Comparison of ENCODE assay signal across 1 cellular context in genomic region chr19:13020002-13020414, GRCh38.
A peak's percentile ranks its signal among the peaks of the same experiment; 100 is the strongest.
TF ChIP-seq lines count a peak whose summit lies in the region.

No MANE protein-coding gene starts in this region.

TF ChIP-seq in WTC11, 78 proteins besides CTCF, POLR2A, EP300 and RAD21 (continued from another document):
- TF ChIP-seq, protein P1, sequence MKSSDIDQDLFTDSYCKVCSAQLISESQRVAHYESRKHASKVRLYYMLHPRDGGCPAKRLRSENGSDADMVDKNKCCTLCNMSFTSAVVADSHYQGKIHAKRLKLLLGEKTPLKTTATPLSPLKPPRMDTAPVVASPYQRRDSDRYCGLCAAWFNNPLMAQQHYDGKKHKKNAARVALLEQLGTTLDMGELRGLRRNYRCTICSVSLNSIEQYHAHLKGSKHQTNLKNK (CRISPR knock-in tag; IDR thresholded peaks at IDR 0.05), result no peak
- TF ChIP-seq E2F1 (CRISPR knock-in tag; IDR thresholded peaks at IDR 0.05) (no peak), HMGA2 (CRISPR knock-in tag; IDR thresholded peaks at IDR 0.05) (no peak), ZNF138 (CRISPR knock-in tag; conservative IDR thresholded peaks at IDR 0.05) (no peak), ZNF671 (CRISPR knock-in tag; IDR thresholded peaks at IDR 0.05) (no peak), MYBL2 (CRISPR knock-in tag; IDR thresholded peaks at IDR 0.05) (no peak), MXD4 (CRISPR knock-in tag; IDR thresholded peaks at IDR 0.05; ENCODE audit: borderline replicate concordance) (no peak), ZNF423 (CRISPR knock-in tag; IDR thresholded peaks at IDR 0.05) (no peak), KAT7 (CRISPR knock-in tag; IDR thresholded peaks at IDR 0.05; ENCODE audit: borderline replicate concordance) (0 out of 2 replicates have a peak, but pooled peaks have one; percentile 47), FOXK1 (CRISPR knock-in tag; IDR thresholded peaks at IDR 0.05) (peak; percentile 56; the same call in 1 of the 2 replicates), SP1 (CRISPR knock-in tag; conservative IDR thresholded peaks at IDR 0.05) (peak; percentile 62)
- TF ChIP-seq, protein P2, sequence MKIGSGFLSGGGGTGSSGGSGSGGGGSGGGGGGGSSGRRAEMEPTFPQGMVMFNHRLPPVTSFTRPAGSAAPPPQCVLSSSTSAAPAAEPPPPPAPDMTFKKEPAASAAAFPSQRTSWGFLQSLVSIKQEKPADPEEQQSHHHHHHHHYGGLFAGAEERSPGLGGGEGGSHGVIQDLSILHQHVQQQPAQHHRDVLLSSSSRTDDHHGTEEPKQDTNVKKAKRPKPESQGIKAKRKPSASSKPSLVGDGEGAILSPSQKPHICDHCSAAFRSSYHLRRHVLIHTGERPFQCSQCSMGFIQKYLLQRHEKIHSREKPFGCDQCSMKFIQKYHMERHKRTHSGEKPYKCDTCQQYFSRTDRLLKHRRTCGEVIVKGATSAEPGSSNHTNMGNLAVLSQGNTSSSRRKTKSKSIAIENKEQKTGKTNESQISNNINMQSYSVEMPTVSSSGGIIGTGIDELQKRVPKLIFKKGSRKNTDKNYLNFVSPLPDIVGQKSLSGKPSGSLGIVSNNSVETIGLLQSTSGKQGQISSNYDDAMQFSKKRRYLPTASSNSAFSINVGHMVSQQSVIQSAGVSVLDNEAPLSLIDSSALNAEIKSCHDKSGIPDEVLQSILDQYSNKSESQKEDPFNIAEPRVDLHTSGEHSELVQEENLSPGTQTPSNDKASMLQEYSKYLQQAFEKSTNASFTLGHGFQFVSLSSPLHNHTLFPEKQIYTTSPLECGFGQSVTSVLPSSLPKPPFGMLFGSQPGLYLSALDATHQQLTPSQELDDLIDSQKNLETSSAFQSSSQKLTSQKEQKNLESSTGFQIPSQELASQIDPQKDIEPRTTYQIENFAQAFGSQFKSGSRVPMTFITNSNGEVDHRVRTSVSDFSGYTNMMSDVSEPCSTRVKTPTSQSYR (CRISPR knock-in tag; IDR thresholded peaks at IDR 0.05), result no peak
- TF ChIP-seq, protein P3, sequence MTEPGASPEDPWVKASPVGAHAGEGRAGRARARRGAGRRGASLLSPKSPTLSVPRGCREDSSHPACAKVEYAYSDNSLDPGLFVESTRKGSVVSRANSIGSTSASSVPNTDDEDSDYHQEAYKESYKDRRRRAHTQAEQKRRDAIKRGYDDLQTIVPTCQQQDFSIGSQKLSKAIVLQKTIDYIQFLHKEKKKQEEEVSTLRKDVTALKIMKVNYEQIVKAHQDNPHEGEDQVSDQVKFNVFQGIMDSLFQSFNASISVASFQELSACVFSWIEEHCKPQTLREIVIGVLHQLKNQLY (CRISPR knock-in tag; IDR thresholded peaks at IDR 0.05), result no peak
